11 cellular contexts compared by ENCODE assay signal in genomic region chr4:153448003-153448731, GRCh38. TPM values are rescaled to one million over a fixed set of nuclear protein-coding genes. Genes with fewer than 3 reads are reported as not detected.
DNase-seq lines count a peak whose midpoint lies in the region; ATAC-seq and TF ChIP-seq lines count a peak whose summit lies in the region.
"Had no signal": no experiment of that assay in that cellular context is flagged by ENCODE, and none has a peak within 500 bp of the region (broad histone marks: within the 10 kb centered on the region; RNA-seq: fewer than 3 reads in every experiment).

No MANE protein-coding gene starts in this region.

- no peaks in the 10 kb centered on the region for H3K9me2 ChIP-seq in SK-N-SH

- no peak for DNase-seq in left ventricle myocardium superior
- DNase-seq in right atrium auricular region (ENCODE audit: low spot score): no peak
- DNase-seq in SK-N-SH: peak; percentile 39
- no peak for DNase-seq in right cardiac atrium
- DNase-seq in GOT3 (lab: John Stamatoyannopoulos, UW): no peak
- DNase-seq in DMS53 (lab: John Stamatoyannopoulos, UW): no peak
- DNase-seq in SIG-M5 treated with dmso at 0.1 percent for 504 hours (lab: John Stamatoyannopoulos, UW; ENCODE audit: unreplicated experiment): no peak
- DNase-seq: activated CD4-positive, CD25-positive, alpha-beta regulatory T cell treated with anti-CD3 and anti-CD28 coated beads, Interleukin-2, amount 50 U/mL, for 72 hours; CD8-positive, alpha-beta memory T cell; glutamatergic neuron had no signal

- H3K9me3 ChIP-seq in right atrium auricular region (no peaks in the 10 kb centered on the region), SK-N-SH (no peaks in the 10 kb centered on the region), right cardiac atrium (ENCODE audit: control insufficient read depth, low read length) (no peaks in the 10 kb centered on the region)

- ATAC-seq in left ventricle myocardium superior (peak; percentile 36), right cardiac atrium (no peak), HG03139 (IDR thresholded peaks at IDR 0.05; ENCODE audit: unreplicated experiment) (no peak)

- peaks cover 5% of the 10 kb centered on the region for H3F3A ChIP-seq in SK-N-SH (replicated peaks; ENCODE audit: insufficient read depth)

- no peak overlapping the region for H3K4me2 ChIP-seq in SK-N-SH

- H4K20me1 ChIP-seq in SK-N-SH (ENCODE audit: insufficient read depth): no peaks in the 10 kb centered on the region

- H3K4me3 ChIP-seq in right atrium auricular region (no peak overlapping the region), SK-N-SH (ENCODE audit: low read depth in 2 of 2, low read length in 1 of 2) (no peak overlapping the region), right cardiac atrium (ENCODE audit: low read length) (peak overlapping the region; percentile 25)

- TF ChIP-seq RAD21 in SK-N-SH (IDR thresholded peaks at IDR 0.05; ENCODE audit: low read length): no peak

- no peaks in the 10 kb centered on the region for H3K4me1 ChIP-seq in right atrium auricular region
- peaks cover 3% of the 10 kb centered on the region in 2 experiments; a peak in 2 of 4 replicates for H3K4me1 ChIP-seq in SK-N-SH (ENCODE audit: control insufficient read depth in 1 of 2, insufficient read depth in 2 of 2, low read depth in 1 of 2, low read length in 1 of 2)
- H3K4me1 ChIP-seq in right cardiac atrium (ENCODE audit: control insufficient read depth, insufficient read depth, low read length): no peaks in the 10 kb centered on the region

- intact Hi-C loops in left ventricle myocardium superior (cut with micrococcal nuclease): no loop called here
- intact Hi-C loops in right cardiac atrium (cut with DNase I): no loop called here

- TF ChIP-seq CTCF in right atrium auricular region (IDR thresholded peaks at IDR 0.05): no peak
- no peak for TF ChIP-seq CTCF in SK-N-SH (IDR thresholded peaks at IDR 0.05)

- H2AFZ ChIP-seq in SK-N-SH (ENCODE audit: low read depth): peak overlapping the region; percentile 62

- 44% methylated on average over 10 of the region's 10 CpGs for WGBS in SK-N-SH (ENCODE audit: low lambda C conversion rate)
- WGBS in right cardiac atrium: 29% methylated on average over 10 of the region's 10 CpGs

- no peaks in the 10 kb centered on the region for H3K36me3 ChIP-seq in right atrium auricular region
- no peaks in the 10 kb centered on the region for H3K36me3 ChIP-seq in SK-N-SH (replicated peaks in 1 of 2; ENCODE audit: control insufficient read depth in 1 of 2, insufficient read depth in 2 of 2, low read length in 1 of 2)

- no peak overlapping the region for H3K9ac ChIP-seq in SK-N-SH

- CTCF ChIA-PET in SK-N-SH (lab: Yijun Ruan, JAX): interaction anchor here (1.6 kb wide), 1 partner anchor 20 kb away, joined by 3 read pairs; no protein-coding TSS in a partner anchor

- H3K27ac ChIP-seq in right atrium auricular region (no peak overlapping the region), SK-N-SH (ENCODE audit: low read depth in 2 of 2, low read length in 1 of 2) (0 out of 4 replicates have a peak overlapping the region, but pooled peaks of 1 of the 2 experiments have one; percentile 2), right cardiac atrium (ENCODE audit: low read length) (peak overlapping the region; percentile 32)

- POLR2A ChIA-PET in SK-N-SH (lab: Yijun Ruan, JAX): no interaction called here

- no peak for TF ChIP-seq EP300 in SK-N-SH (IDR thresholded peaks at IDR 0.05; ENCODE audit: borderline replicate concordance in 1 of 2, low read depth in 1 of 2, low read length in 1 of 2)

- no peaks in the 10 kb centered on the region for H3K79me2 ChIP-seq in SK-N-SH (ENCODE audit: insufficient read depth)

- H3K27me3 ChIP-seq in right atrium auricular region (no peaks in the 10 kb centered on the region), SK-N-SH (ENCODE audit: insufficient read depth) (no peaks in the 10 kb centered on the region), right cardiac atrium (ENCODE audit: control insufficient read depth, insufficient read depth) (no peaks in the 10 kb centered on the region)

TF ChIP-seq in SK-N-SH, 30 proteins besides CTCF, POLR2A, EP300 and RAD21:
- TF ChIP-seq FOXJ3 (CRISPR knock-in tag; IDR thresholded peaks at IDR 0.05) (no peak), MXI1 (IDR thresholded peaks at IDR 0.05; ENCODE audit: low read depth, low read length) (no peak), NRF1 (IDR thresholded peaks at IDR 0.05; ENCODE audit: low read depth, low read length) (no peak), CHD2 (IDR thresholded peaks at IDR 0.05; ENCODE audit: low read length, partially characterized antibody) (no peak), SIN3A (IDR thresholded peaks at IDR 0.05; ENCODE audit: borderline replicate concordance, low read depth, low read length) (no peak), TAF1 (IDR thresholded peaks at IDR 0.05; ENCODE audit: borderline replicate concordance, low read depth, low read length) (no peak)

RNA-seq across cellular contexts. Expression of gene TMEM131L, which starts 18.0 kb away (rescaled TPM):
- total RNA-seq in left ventricle myocardium superior (16.8 TPM), right atrium auricular region (10 to 100 TPM; 10.9 to 15.4 TPM), right cardiac atrium (10 to 100 TPM in 3 of 4 donors, 1 to 10 TPM in 1; 9.0 to 13.3 (median 11.3) TPM)
- polyA plus RNA-seq in SK-N-SH (2012; rRNA removed) (6.2 and 6.8 TPM in 2 replicates), right cardiac atrium (4.6 TPM)
- 4.6 and 4.9 TPM in 2 replicates for polyA plus RNA-seq in SK-N-SH (2012; cell fraction: cytosol; rRNA removed)
- 15.8 and 17.0 TPM in 2 replicates for polyA plus RNA-seq in SK-N-SH (2012; cell fraction: nucleus; rRNA removed)
